1 cellular context compared by ENCODE assay signal in genomic region chr6:158868122-158868480, GRCh38.
TF ChIP-seq lines count a peak whose summit lies in the region.

No MANE protein-coding gene starts in this region.

TF ChIP-seq in GM12878, 131 proteins besides CTCF, POLR2A, EP300 and RAD21:
- TF ChIP-seq PAX8 (IDR thresholded peaks at IDR 0.05) (no peak), FOS (IDR thresholded peaks at IDR 0.05; ENCODE audit: borderline replicate concordance, extremely low read depth, insufficient read length) (no peak), RUNX3 (IDR thresholded peaks at IDR 0.05; ENCODE audit: low read length) (0 out of 2 replicates have a peak, but pooled peaks have one; percentile 12), YY1 (IDR thresholded peaks at IDR 0.05; ENCODE audit: low read depth, low read length) (0 out of 2 replicates have a peak, but pooled peaks have one; percentile 24), BRCA1 (IDR thresholded peaks at IDR 0.05; ENCODE audit: low read depth, low read length) (no peak)
- TF ChIP-seq, protein P1, sequence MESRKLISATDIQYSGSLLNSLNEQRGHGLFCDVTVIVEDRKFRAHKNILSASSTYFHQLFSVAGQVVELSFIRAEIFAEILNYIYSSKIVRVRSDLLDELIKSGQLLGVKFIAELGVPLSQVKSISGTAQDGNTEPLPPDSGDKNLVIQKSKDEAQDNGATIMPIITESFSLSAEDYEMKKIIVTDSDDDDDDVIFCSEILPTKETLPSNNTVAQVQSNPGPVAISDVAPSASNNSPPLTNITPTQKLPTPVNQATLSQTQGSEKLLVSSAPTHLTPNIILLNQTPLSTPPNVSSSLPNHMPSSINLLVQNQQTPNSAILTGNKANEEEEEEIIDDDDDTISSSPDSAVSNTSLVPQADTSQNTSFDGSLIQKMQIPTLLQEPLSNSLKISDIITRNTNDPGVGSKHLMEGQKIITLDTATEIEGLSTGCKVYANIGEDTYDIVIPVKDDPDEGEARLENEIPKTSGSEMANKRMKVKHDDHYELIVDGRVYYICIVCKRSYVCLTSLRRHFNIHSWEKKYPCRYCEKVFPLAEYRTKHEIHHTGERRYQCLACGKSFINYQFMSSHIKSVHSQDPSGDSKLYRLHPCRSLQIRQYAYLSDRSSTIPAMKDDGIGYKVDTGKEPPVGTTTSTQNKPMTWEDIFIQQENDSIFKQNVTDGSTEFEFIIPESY (IDR thresholded peaks at IDR 0.05), result peak; percentile 82
